Comparison of ENCODE assay signal across 8 cellular contexts in genomic region chr3:50155491-50155878, GRCh38. TPM values are rescaled to one million over a fixed set of nuclear protein-coding genes. Genes with fewer than 3 reads are reported as not detected.
DNase-seq lines count a peak whose midpoint lies in the region; ATAC-seq and TF ChIP-seq lines count a peak whose summit lies in the region.

No MANE protein-coding gene starts in this region.

- CTCF ChIA-PET in WTC11 (lab: Charles Lee), result interaction anchor here (1.1 to 3.9 kb wide), 10 partner anchors 9 to 91 kb away, joined by 3 to 40 read pairs (median 8); no protein-coding TSS in a partner anchor

- H3K36me3 Mint-ChIP-seq in WTC11, result peaks cover 8% of the 10 kb centered on the region

- POLR2A ChIA-PET in WTC11 (lab: Charles Lee), result interaction anchor here (1.5 kb wide), 1 partner anchor 30 kb away, joined by 4 read pairs; no protein-coding TSS in a partner anchor

- TF ChIP-seq CTCF in WTC11 (IDR thresholded peaks at IDR 0.05), result no peak
- no peak for TF ChIP-seq CTCF in gastroesophageal sphincter (IDR thresholded peaks at IDR 0.05)
- no peak for TF ChIP-seq CTCF in gastrocnemius medialis (IDR thresholded peaks at IDR 0.05 in 4 of 5, conservative IDR thresholded peaks at IDR 0.05 in 1 of 5)

- H3K27me3 ChIP-seq in gastroesophageal sphincter (peaks cover 11% of the 10 kb centered on the region), gastrocnemius medialis (no peaks in the 10 kb centered on the region)

- no CpG with 5 or more reads among the region's 37 CpGs for WGBS in gastroesophageal sphincter (ENCODE audit: low coverage in 1 of 2), 2 donors

- peak overlapping the region in 3 of 4 donors; percentile 79 to 89 (median 83) for H3K27ac ChIP-seq in gastroesophageal sphincter
- peak overlapping the region; percentile 31 to 82 (median 77) for H3K27ac ChIP-seq in gastrocnemius medialis

- H3K36me3 ChIP-seq in gastroesophageal sphincter (no peaks in the 10 kb centered on the region), gastrocnemius medialis (no peaks in the 10 kb centered on the region)

- TF ChIP-seq EP300 in gastroesophageal sphincter (IDR thresholded peaks at IDR 0.05), result no peak

- in situ Hi-C loops in gastrocnemius medialis (cut with MboI; ENCODE audit: low sequenced_read_pairs in 4 of 4), result no loop called here

- intact Hi-C loops in gastrocnemius medialis (cut with DNase I; ENCODE audit: low total_unique reads), result loop anchor here (1.0 to 2.0 kb wide), 2 partner anchors 34 to 35 kb away; no protein-coding TSS in a partner anchor

- H3K9me3 ChIP-seq in gastroesophageal sphincter, result no peaks in the 10 kb centered on the region
- no peaks in the 10 kb centered on the region for H3K9me3 ChIP-seq in gastrocnemius medialis

- H3K9me3 Mint-ChIP-seq in WTC11, result no peaks in the 10 kb centered on the region

- DNase-seq in WTC11 (ENCODE audit: low spot score), result no peak
- no peak for DNase-seq in gastrocnemius medialis
- DNase-seq in activated effector memory CD4-positive, alpha-beta T cell treated with Interleukin-2 at 50 U/mL for 16 hours, result no peak
- DNase-seq in stimulated activated CD4-positive, alpha-beta T cell treated with anti-CD3 and anti-CD28 coated beads, Interleukin-4, amount 100 ng/mL, for 24 hours, result no peak
- DNase-seq in mesenteric fat pad (ENCODE audit: low spot score), result no peak

- peak; percentile 9 for ATAC-seq in GM19372 (IDR thresholded peaks at IDR 0.05; ENCODE audit: low read depth, unreplicated experiment)
- no peak for ATAC-seq in WTC11
- no peak for ATAC-seq in gastroesophageal sphincter
- ATAC-seq in gastrocnemius medialis, result no peak
- no peak for ATAC-seq in GM18502 (IDR thresholded peaks at IDR 0.05; ENCODE audit: poor library complexity, unreplicated experiment)

- H3K4me1 Mint-ChIP-seq in WTC11, result peaks cover 68% of the 10 kb centered on the region

- H3K4me3 Mint-ChIP-seq in WTC11, result peak overlapping the region; percentile 95

- H3K27ac Mint-ChIP-seq in WTC11, result peak overlapping the region; percentile 84; the same call in 1 of the 2 replicates

- TF ChIP-seq POLR2A in gastroesophageal sphincter (IDR thresholded peaks at IDR 0.05) (no peak), gastrocnemius medialis (IDR thresholded peaks at IDR 0.05) (no peak)

- H3K4me1 ChIP-seq in gastroesophageal sphincter (peaks cover 0 to 63% (median 24%) of the 10 kb centered on the region in 3 donors), gastrocnemius medialis (peaks cover 18% of the 10 kb centered on the region in 2 donors)

- H3K4me3 ChIP-seq in gastroesophageal sphincter (peak overlapping the region; percentile 45 to 65), gastrocnemius medialis (peak overlapping the region; percentile 57 to 73 (median 64))

- H3K27me3 Mint-ChIP-seq in WTC11 (ENCODE audit: low read depth), result peaks cover 26% of the 10 kb centered on the region

TF ChIP-seq in WTC11, 78 proteins besides CTCF, POLR2A, EP300 and RAD21:
- TF ChIP-seq GTF2I (CRISPR knock-in tag; conservative IDR thresholded peaks at IDR 0.05) (no peak), USF2 (CRISPR knock-in tag; IDR thresholded peaks at IDR 0.05) (no peak), ESRRA (CRISPR knock-in tag; IDR thresholded peaks at IDR 0.05; ENCODE audit: borderline replicate concordance) (no peak), NFATC4 (CRISPR knock-in tag; IDR thresholded peaks at IDR 0.05) (no peak), ZNF396 (CRISPR knock-in tag; IDR thresholded peaks at IDR 0.05; ENCODE audit: borderline replicate concordance) (no peak), ZMAT4 (CRISPR knock-in tag; IDR thresholded peaks at IDR 0.05) (no peak), ZNF219 (CRISPR knock-in tag; IDR thresholded peaks at IDR 0.05; ENCODE audit: borderline replicate concordance) (no peak), FOXP1 (CRISPR knock-in tag; IDR thresholded peaks at IDR 0.05; ENCODE audit: borderline replicate concordance) (no peak), ZNF671 (CRISPR knock-in tag; IDR thresholded peaks at IDR 0.05) (no peak), ERG (CRISPR knock-in tag; IDR thresholded peaks at IDR 0.05) (no peak), KAT7 (CRISPR knock-in tag; IDR thresholded peaks at IDR 0.05; ENCODE audit: borderline replicate concordance) (no peak), MYBL2 (CRISPR knock-in tag; IDR thresholded peaks at IDR 0.05) (no peak), GRHL2 (CRISPR knock-in tag; IDR thresholded peaks at IDR 0.05; ENCODE audit: insufficient replicate concordance, severe bottlenecking) (no peak), ZSCAN18 (CRISPR knock-in tag; IDR thresholded peaks at IDR 0.05) (no peak)

RNA-seq across cellular contexts. Expression of gene SEMA3F, which starts 0.4 kb away (rescaled TPM):
- total RNA-seq in WTC11 (2021) (49.0 to 52.0 TPM (median 52.0 TPM) in 3 replicates), gastroesophageal sphincter (10 to 100 TPM in 3 of 4 donors, 1 to 10 TPM in 1; 6.7 to 33.5 (median 16.3) TPM), gastrocnemius medialis (10 to 100 TPM in 1 of 4 donors, 1 to 10 TPM in 3; 5.2 to 40.1 (median 7.5) TPM), mesenteric fat pad (51.5 TPM)

RNA-seq across cellular contexts. Expression of gene GNAT1, which starts 35.9 kb away (rescaled TPM):
- total RNA-seq in WTC11 (2021), result 0.13 to 0.39 TPM (median 0.14 TPM) in 3 replicates
- not detected for total RNA-seq in gastroesophageal sphincter
- not detected for total RNA-seq in gastrocnemius medialis
- total RNA-seq in mesenteric fat pad, result not detected

RNA-seq across cellular contexts. Expression of gene SLC38A3, which starts 49.6 kb away (rescaled TPM):
- 0.90 to 1.6 TPM (median 1.3 TPM) in 3 replicates for total RNA-seq in WTC11 (2021)
- under 1 TPM in 2 of 4 donors, not detected in 2; 0.35 TPM for total RNA-seq in gastroesophageal sphincter
- total RNA-seq in gastrocnemius medialis, result 1 to 10 TPM; 1.9 to 8.9 (median 5.0) TPM
- total RNA-seq in mesenteric fat pad, result 0.39 TPM
